Comparison of ENCODE assay signal across 27 cellular contexts in the genomic region with DNA sequence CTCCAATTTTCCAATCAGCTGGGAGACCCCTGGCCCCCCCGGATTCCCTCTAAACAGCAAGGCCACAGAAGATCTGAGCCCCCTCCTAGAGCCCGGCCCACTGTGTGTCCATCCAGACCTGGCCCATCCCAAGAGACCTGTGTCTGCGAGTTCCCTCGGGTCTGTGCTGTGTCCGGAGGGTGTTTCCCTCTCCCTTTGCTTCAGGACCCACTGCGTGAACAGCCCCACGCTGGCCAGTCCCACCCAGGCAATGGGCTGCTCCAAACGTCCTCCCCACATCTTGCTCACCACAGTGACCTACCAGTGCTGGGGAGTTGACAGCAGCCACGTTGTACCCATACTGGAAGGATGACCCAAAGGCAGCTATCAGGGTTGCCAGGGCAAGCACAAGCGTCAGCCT. TPM values are rescaled to one million over a fixed set of nuclear protein-coding genes. Genes with fewer than 3 reads are reported as not detected.
"Had no signal": no experiment of that assay in that cellular context is flagged by ENCODE, and none has a peak within 500 bp of the region (broad histone marks: within the 10 kb centered on the region; RNA-seq: fewer than 3 reads in every experiment).

No MANE protein-coding gene starts in this region.

- H3K27ac Mint-ChIP-seq: activated CD8-positive, alpha-beta memory T cell treated with anti-CD3 and anti-CD28 coated beads, Interleukin-2, amount 10 ng/mL, durations not matched to agents 7 days and 5 days; activated CD8-positive, alpha-beta T cell treated with anti-CD3 and anti-CD28 coated beads, Interleukin-2, amount 10 ng/mL, durations not matched to agents 7 days and 5 days; activated naive CD4-positive, alpha-beta T cell treated with anti-CD3 and anti-CD28 coated beads, Interleukin-2, amount 50 U/mL, for 72 hours; activated T-cell treated with anti-CD3 and anti-CD28 coated beads, Interleukin-2, amount 50 U/mL, for 72 hours had no signal

- H3K27me3 Mint-ChIP-seq: central memory CD8-positive, alpha-beta T cell; stimulated activated naive B cell treated with anti-CD40 and anti-IgM and Interleukin-4, amounts not matched to agents 10 μg/mL and 1 μg/mL and 100 μg/mL, for 72 hours had no signal

- H3K36me3 Mint-ChIP-seq: activated naive CD4-positive, alpha-beta T cell treated with anti-CD3 and anti-CD28 coated beads, Interleukin-2, amount 50 U/mL, for 72 hours had no signal

- ATAC-seq: activated CD8-positive, alpha-beta memory T cell treated with anti-CD3 and anti-CD28 coated beads, Interleukin-2, amount 10 ng/mL, durations not matched to agents 7 days and 5 days; activated CD8-positive, alpha-beta T cell treated with anti-CD3 and anti-CD28 coated beads, Interleukin-2, amount 10 ng/mL, durations not matched to agents 7 days and 5 days; activated naive CD4-positive, alpha-beta T cell treated with anti-CD3 and anti-CD28 coated beads, Interleukin-2, amount 50 U/mL, for 72 hours; activated T-cell treated with anti-CD3 and anti-CD28 coated beads, Interleukin-2, amount 50 U/mL, for 72 hours; gastroesophageal sphincter; stimulated activated naive B cell treated with anti-CD40 and anti-IgM and Interleukin-4, amounts not matched to agents 10 μg/mL and 1 μg/mL and 100 μg/mL, for 72 hours had no signal

- H3K9me3 ChIP-seq: breast epithelium, gastroesophageal sphincter, left ventricle myocardium inferior, right lobe of liver, tibial nerve had no signal

- DNase-seq: activated CD4-positive, alpha-beta T cell treated with anti-CD3 and anti-CD28 coated beads for 1 hour; activated CD4-positive, alpha-beta T cell treated with anti-CD3 and anti-CD28 coated beads, Interleukin-2, amount 50 U/mL, for 1 hour; activated CD8-positive, alpha-beta memory T cell treated with anti-CD3 and anti-CD28 coated beads, Interleukin-2, amount 10 ng/mL, durations not matched to agents 7 days and 5 days; activated CD8-positive, alpha-beta T cell treated with anti-CD3 and anti-CD28 coated beads, Interleukin-2, amount 10 ng/mL, durations not matched to agents 7 days and 5 days; activated naive CD4-positive, alpha-beta T cell; activated T-cell treated with anti-CD3 and anti-CD28 coated beads, Interleukin-2, amount 50 U/mL, for 72 hours; effector memory CD4-positive, alpha-beta T cell; islet precursor cell; left ventricle myocardium inferior; right lobe of liver; stimulated activated CD4-positive, alpha-beta T cell treated with anti-CD3 and anti-CD28 coated beads, Interleukin-4, amount 100 ng/mL, for 24 hours; stimulated activated naive B cell treated with anti-CD40 and anti-IgM and Interleukin-4, amounts not matched to agents 10 μg/mL and 1 μg/mL and 100 μg/mL, for 72 hours; T-helper 2 cell had no signal

- H3K4me3 ChIP-seq: breast epithelium, gastroesophageal sphincter, hepatocyte, left ventricle myocardium inferior, right lobe of liver, skin epidermis, tibial nerve had no signal

- H3K27me3 ChIP-seq: breast epithelium, gastroesophageal sphincter, hepatocyte, right lobe of liver, tibial nerve had no signal

- H3K4me1 Mint-ChIP-seq: activated CD8-positive, alpha-beta memory T cell treated with anti-CD3 and anti-CD28 coated beads, Interleukin-2, amount 10 ng/mL, durations not matched to agents 7 days and 5 days; central memory CD8-positive, alpha-beta T cell; neural crest cell had no signal

- H3K27ac ChIP-seq: breast epithelium, gastroesophageal sphincter, hepatocyte, left ventricle myocardium inferior, right lobe of liver, skin epidermis, tibial nerve had no signal

- H3K4me1 ChIP-seq: breast epithelium, right lobe of liver had no signal

- H3K36me3 ChIP-seq: breast epithelium, gastroesophageal sphincter, left ventricle myocardium inferior, right lobe of liver, tibial nerve had no signal

- H3K9me3 Mint-ChIP-seq: activated naive CD4-positive, alpha-beta T cell treated with anti-CD3 and anti-CD28 coated beads, Interleukin-2, amount 50 U/mL, for 72 hours; activated T-cell treated with anti-CD3 and anti-CD28 coated beads, Interleukin-2, amount 50 U/mL, for 72 hours; central memory CD8-positive, alpha-beta T cell; neural crest cell; stimulated activated naive B cell treated with anti-CD40 and anti-IgM and Interleukin-4, amounts not matched to agents 10 μg/mL and 1 μg/mL and 100 μg/mL, for 72 hours had no signal

- H3K4me3 Mint-ChIP-seq: activated CD8-positive, alpha-beta memory T cell treated with anti-CD3 and anti-CD28 coated beads, Interleukin-2, amount 10 ng/mL, durations not matched to agents 7 days and 5 days; activated CD8-positive, alpha-beta T cell treated with anti-CD3 and anti-CD28 coated beads, Interleukin-2, amount 10 ng/mL, durations not matched to agents 7 days and 5 days; activated T-cell treated with anti-CD3 and anti-CD28 coated beads, Interleukin-2, amount 50 U/mL, for 72 hours; central memory CD8-positive, alpha-beta T cell; neural crest cell; stimulated activated naive B cell treated with anti-CD40 and anti-IgM and Interleukin-4, amounts not matched to agents 10 μg/mL and 1 μg/mL and 100 μg/mL, for 72 hours had no signal

RNA-seq across cellular contexts. Expression of a gene that starts 11.6 kb away (rescaled TPM):
- total RNA-seq: activated CD8-positive, alpha-beta memory T cell treated with anti-CD3 and anti-CD28 coated beads, Interleukin-2, amount 10 ng/mL, durations not matched to agents 7 days and 5 days; activated CD8-positive, alpha-beta T cell treated with anti-CD3 and anti-CD28 coated beads, Interleukin-2, amount 10 ng/mL, durations not matched to agents 7 days and 5 days; activated naive CD4-positive, alpha-beta T cell treated with anti-CD3 and anti-CD28 coated beads, Interleukin-2, amount 50 U/mL, for 72 hours; activated T-cell treated with anti-CD3 and anti-CD28 coated beads, Interleukin-2, amount 50 U/mL, for 72 hours; epithelial cell of proximal tubule; neural crest cell had no signal

RNA-seq across cellular contexts. Expression of a gene that starts 31.6 kb away (rescaled TPM):
- total RNA-seq: activated CD8-positive, alpha-beta memory T cell treated with anti-CD3 and anti-CD28 coated beads, Interleukin-2, amount 10 ng/mL, durations not matched to agents 7 days and 5 days; activated naive CD4-positive, alpha-beta T cell treated with anti-CD3 and anti-CD28 coated beads, Interleukin-2, amount 50 U/mL, for 72 hours; breast epithelium; epithelial cell of proximal tubule; left ventricle myocardium inferior; lung microvascular endothelial cell; mucosa of gallbladder; neural crest cell; omental fat pad; renal cortical epithelial cell; right lobe of liver; temporal lobe; tibial nerve had no signal
